ENCODE assay signal across 2 cellular contexts in the genomic region with DNA sequence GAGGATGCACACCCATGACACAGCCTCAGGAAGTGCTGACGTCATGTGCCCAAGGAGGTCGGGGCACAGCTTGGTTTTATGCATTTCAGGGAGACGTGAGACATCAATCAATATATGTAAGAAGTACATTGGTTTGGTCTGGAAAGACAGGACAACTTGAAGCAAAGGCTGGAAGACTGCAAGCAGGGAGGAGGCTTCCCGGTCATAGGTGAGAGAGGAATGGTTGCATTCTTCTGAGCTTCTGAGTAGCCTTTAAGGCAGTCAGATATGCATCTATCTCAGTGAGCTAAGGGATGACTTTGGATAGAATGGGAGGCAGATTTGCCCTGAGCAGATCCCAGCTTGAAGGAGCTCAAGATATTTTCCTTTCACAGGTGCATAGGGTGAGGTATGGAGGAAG.
TF ChIP-seq lines count a peak whose summit lies in the region.

No MANE protein-coding gene starts in this region.

TF ChIP-seq in K562, 482 proteins besides CTCF, POLR2A, EP300 and RAD21:
- no peak for TF ChIP-seq OTX1 (CRISPR knock-in tag; IDR thresholded peaks at IDR 0.05)
- peak; percentile 36; the same call in 1 of the 2 replicates for TF ChIP-seq ATF3 (IDR thresholded peaks at IDR 0.05)
- TF ChIP-seq ATF3 (CRISPR knock-in tag; conservative IDR thresholded peaks at IDR 0.05) = no peak
- 0 out of 2 replicates have a peak, but pooled peaks have one; percentile 21 for TF ChIP-seq ATF7 (IDR thresholded peaks at IDR 0.05)
- TF ChIP-seq GTF2B (IDR thresholded peaks at IDR 0.05; ENCODE audit: extremely low read depth, insufficient read length) = no peak
- no peak for TF ChIP-seq YBX1 (IDR thresholded peaks at IDR 0.05)
- TF ChIP-seq TAF9B (IDR thresholded peaks at IDR 0.05; ENCODE audit: partially characterized antibody) = no peak
- TF ChIP-seq BCOR (IDR thresholded peaks at IDR 0.05) = no peak
- no peak for TF ChIP-seq GTF2F1 (IDR thresholded peaks at IDR 0.05; ENCODE audit: low read depth, low read length)
- no peak for TF ChIP-seq CTBP1 (IDR thresholded peaks at IDR 0.05; ENCODE audit: borderline replicate concordance)

TF ChIP-seq in H1, 55 proteins besides CTCF, POLR2A, EP300 and RAD21:
- TF ChIP-seq CBX8 (IDR thresholded peaks at IDR 0.05; ENCODE audit: borderline replicate concordance, low read depth, low read length) (no peak), EGR1 (IDR thresholded peaks at IDR 0.05; ENCODE audit: borderline replicate concordance, low read depth, low read length) (no peak), POU5F1 (IDR thresholded peaks at IDR 0.05; ENCODE audit: low read depth, low read length) (no peak)
